Comparison of ENCODE assay signal across 14 cellular contexts in genomic region chr7:54985405-54986360, GRCh38. TPM values are rescaled to one million over a fixed set of nuclear protein-coding genes. Genes with fewer than 3 reads are reported as not detected.
DNase-seq lines count a peak whose midpoint lies in the region; ATAC-seq and TF ChIP-seq lines count a peak whose summit lies in the region.
"Had no signal": no experiment of that assay in that cellular context is flagged by ENCODE, and none has a peak within 500 bp of the region (broad histone marks: within the 10 kb centered on the region; RNA-seq: fewer than 3 reads in every experiment).

No MANE protein-coding gene starts in this region.

- ATAC-seq in HG03354 (IDR thresholded peaks at IDR 0.05; ENCODE audit: poor library complexity, severe bottlenecking, unreplicated experiment), result no peak

- TF ChIP-seq CTCF in AG09319 (IDR thresholded peaks at IDR 0.05; ENCODE audit: low read depth, low read length) (no peak), astrocyte of the cerebellum (IDR thresholded peaks at IDR 0.05; ENCODE audit: low read depth, low read length, missing control alignments) (no peak)

- no peak overlapping the region for H3K4me3 ChIP-seq in astrocyte of the cerebellum (ENCODE audit: low read depth, low read length)
- H3K4me3 ChIP-seq: BLaER1, colonic mucosa, SK-N-MC had no signal

- in situ Hi-C loops in astrocyte of the cerebellum (cut with HindIII; ENCODE audit: low sequenced_read_pairs), result no loop called here

- DNase-seq in AG09319 (ENCODE audit: extremely low read depth, low read depth), result peak; percentile 61
- peak; percentile 96 for DNase-seq in HT1080 (ENCODE audit: low read depth)
- DNase-seq in astrocyte of the cerebellum (ENCODE audit: low read depth), result peak; percentile 9
- DNase-seq in kidney glomerular epithelial cell (lab: John Stamatoyannopoulos, UW), result peak; percentile 76
- DNase-seq in activated CD4-positive, alpha-beta T cell treated with anti-CD3 and anti-CD28 coated beads for 48 hours, result no peak
- DNase-seq in COR-L47 (lab: John Stamatoyannopoulos, UW), result no peak
- no peak for DNase-seq in NCI-H2107 (lab: John Stamatoyannopoulos, UW)
- DNase-seq: activated CD4-positive, alpha-beta T cell treated with anti-CD3 and anti-CD28 coated beads for 4 hours; colonic mucosa; NCI-H510A had no signal

RNA-seq across cellular contexts. Expression of gene EGFR, which starts 33.1 kb away (rescaled TPM):
- total RNA-seq in HT1080 (2014; rRNA removed; shearing (Covaris generic)), result 33.6 and 34.5 TPM in 2 replicates
- 25.1 and 28.9 TPM in 2 replicates for polyA plus RNA-seq in HT1080 (2015; cell fraction: cytosol; rRNA removed)
- 74.6 and 75.9 TPM in 2 replicates for polyA plus RNA-seq in HT1080 (2015; cell fraction: nucleus; rRNA removed)
- total RNA-seq: activated T-helper 2 cell treated with anti-CD3 and anti-CD28 coated beads, Interferon-gamma antibody, Interleukin-2, Interleukin-4, amounts not matched to agents 10 μg/mL and 5 μg/mL and 100 μg/mL, durations not matched to agents 14 hours and 24 hours and 36 hours had no signal

Comparison
In these comparisons a context has a peak if more than half of its experiments do, and no peak if none do; other contexts are left out.
1. DNase-seq: peak in AG09319 (single experiment), HT1080 (single experiment), astrocyte of the cerebellum (single experiment) and kidney glomerular epithelial cell (single experiment); none in activated CD4-positive, alpha-beta T cell treated with anti-CD3 and anti-CD28 coated beads for 48 hours (single experiment), COR-L47 (single experiment) and NCI-H2107 (single experiment).